ENCODE assay signal across 12 cellular contexts in genomic region chr15:31024330-31024729, GRCh38. TPM values are rescaled to one million over a fixed set of nuclear protein-coding genes. Genes with fewer than 3 reads are reported as not detected.
DNase-seq lines count a peak whose midpoint lies in the region; ATAC-seq and TF ChIP-seq lines count a peak whose summit lies in the region.
"Had no signal": no experiment of that assay in that cellular context is flagged by ENCODE, and none has a peak within 500 bp of the region (broad histone marks: within the 10 kb centered on the region; RNA-seq: fewer than 3 reads in every experiment).

No MANE protein-coding gene starts in this region.

- H2AFZ ChIP-seq in mesenchymal stem cell (ENCODE audit: low read depth, low read length), result peak overlapping the region; percentile 3

- peaks cover 9% of the 10 kb centered on the region for H3K4me1 ChIP-seq in ectodermal cell (ENCODE audit: control insufficient read depth, insufficient read depth, low read length)
- H3K4me1 ChIP-seq in mesenchymal stem cell (ENCODE audit: control insufficient read depth, insufficient read depth, low read depth, low read length), result peaks cover 20% of the 10 kb centered on the region
- H3K4me1 ChIP-seq: breast epithelium had no signal

- H3K4ac ChIP-seq in mesenchymal stem cell (ENCODE audit: low read depth in 1 of 2, low read length in 2 of 2), result no peak overlapping the region

- no peak overlapping the region for H2BK120ac ChIP-seq in mesenchymal stem cell (ENCODE audit: low read depth, low read length)

- no peak overlapping the region for H2AK5ac ChIP-seq in mesenchymal stem cell (ENCODE audit: low read length, severe bottlenecking)

- peak overlapping the region; percentile 13 for H3K27ac ChIP-seq in ectodermal cell (ENCODE audit: insufficient read depth, low read depth, low read length, poor library complexity, severe bottlenecking)
- H3K27ac ChIP-seq in mesenchymal stem cell (ENCODE audit: low read length, poor library complexity, severe bottlenecking), result peak overlapping the region; percentile 94
- H3K27ac ChIP-seq: breast epithelium had no signal

- no peaks in the 10 kb centered on the region for H3K36me3 ChIP-seq in ectodermal cell (ENCODE audit: control insufficient read depth, insufficient read depth, low read length)
- no peaks in the 10 kb centered on the region for H3K36me3 ChIP-seq in mesenchymal stem cell (ENCODE audit: control insufficient read depth in 1 of 2, insufficient read depth in 2 of 2, low read depth in 1 of 2, low read length in 2 of 2)
- H3K36me3 ChIP-seq: breast epithelium had no signal

- TF ChIP-seq RAD21 in Ishikawa (IDR thresholded peaks at IDR 0.05; ENCODE audit: low read depth), result no peak

- no peak overlapping the region for H4K8ac ChIP-seq in mesenchymal stem cell (ENCODE audit: low read length)

- H3K9me3 ChIP-seq in ectodermal cell (ENCODE audit: control insufficient read depth, low read length) (no peaks in the 10 kb centered on the region), mesenchymal stem cell (ENCODE audit: control insufficient read depth, low read length) (no peaks in the 10 kb centered on the region)
- H3K9me3 ChIP-seq: breast epithelium had no signal

- 40 to 49% methylated on average over 4 of the region's 5 CpGs for WGBS in ectodermal cell, 2 experiments
- WGBS in mesenchymal stem cell, result 0% methylated on average over 4 of the region's 5 CpGs

- no peak for ATAC-seq in GM18517 (IDR thresholded peaks at IDR 0.05; ENCODE audit: unreplicated experiment)
- ATAC-seq: CD8-positive, alpha-beta T cell had no signal

- H2BK12ac ChIP-seq in mesenchymal stem cell (ENCODE audit: low read length in 2 of 2), result no peak overlapping the region

- H3K27me3 ChIP-seq in ectodermal cell (ENCODE audit: control insufficient read depth, insufficient read depth, low read length, poor library complexity, severe bottlenecking) (no peaks in the 10 kb centered on the region), mesenchymal stem cell (ENCODE audit: control insufficient read depth in 1 of 2, insufficient read depth in 1 of 2, low read length in 2 of 2) (no peaks in the 10 kb centered on the region)
- H3K27me3 ChIP-seq: breast epithelium had no signal

- H2BK15ac ChIP-seq in mesenchymal stem cell (ENCODE audit: low read depth, poor library complexity, severe bottlenecking), result no peak overlapping the region

- H3K79me1 ChIP-seq in mesenchymal stem cell (replicated peaks; ENCODE audit: low read length, poor library complexity, severe bottlenecking), result no peaks in the 10 kb centered on the region

- H3K23ac ChIP-seq in mesenchymal stem cell (ENCODE audit: low read length in 2 of 2), result no peak overlapping the region

- DNase-seq in AG08396 (ENCODE audit: low spot score) (peak; percentile 85), mesenchymal stem cell (peak; percentile 53), NCI-H2196 (lab: John Stamatoyannopoulos, UW; ENCODE audit: unreplicated experiment) (no peak), middle frontal gyrus (ENCODE audit: extremely low spot score, low spot score) (no peak), cerebellar nuclear complex (lab: John Stamatoyannopoulos, UW) (no peak)
- DNase-seq: activated B cell treated with CpG ODN at 0.5 μM for 24 hours; CD8-positive, alpha-beta T cell; NCI-H69 had no signal

- no peak overlapping the region for H3K9ac ChIP-seq in mesenchymal stem cell (ENCODE audit: low read length)

- H2BK5ac ChIP-seq in mesenchymal stem cell (ENCODE audit: low read depth, low read length, poor library complexity, severe bottlenecking), result no peak overlapping the region

- no peak overlapping the region for H4K91ac ChIP-seq in mesenchymal stem cell (ENCODE audit: low read length)

- peak overlapping the region; percentile 39 for H3K4me2 ChIP-seq in mesenchymal stem cell (ENCODE audit: low read length, poor library complexity, severe bottlenecking)

- H3K18ac ChIP-seq in mesenchymal stem cell (ENCODE audit: low read depth in 1 of 2, low read length in 2 of 2), result no peak overlapping the region

- no peak overlapping the region for H3K14ac ChIP-seq in mesenchymal stem cell (ENCODE audit: low read length in 2 of 2)

- no peak for TF ChIP-seq EP300 in Ishikawa (IDR thresholded peaks at IDR 0.05; ENCODE audit: borderline replicate concordance)

- no peak overlapping the region for H3K4me3 ChIP-seq in ectodermal cell (ENCODE audit: insufficient read depth, low read depth, low read length)
- H3K4me3 ChIP-seq in mesenchymal stem cell (ENCODE audit: insufficient read depth in 1 of 2, low read depth in 1 of 2, low read length in 2 of 2), result no peak overlapping the region
- H3K4me3 ChIP-seq: breast epithelium had no signal

TF ChIP-seq in Ishikawa, 13 proteins besides CTCF, POLR2A, EP300 and RAD21:
- no peak for TF ChIP-seq YY1 (IDR thresholded peaks at IDR 0.05; ENCODE audit: low read depth)
- TF ChIP-seq TAF1 (IDR thresholded peaks at IDR 0.05; ENCODE audit: low read depth), result no peak
- peak; percentile 37; the same call in 1 of the 2 replicates for TF ChIP-seq MAX (IDR thresholded peaks at IDR 0.05)
- peak; percentile 94 for TF ChIP-seq TEAD4 (IDR thresholded peaks at IDR 0.05)

RNA-seq across cellular contexts. Expression of gene MTMR10, which starts 32.9 kb away (rescaled TPM):
- polyA plus RNA-seq in ectodermal cell (2013, experiment 1 of 4), result 13.0 TPM
- 15.0 TPM for polyA plus RNA-seq in ectodermal cell (2013, experiment 2 of 4)
- polyA plus RNA-seq in ectodermal cell (2013, experiment 3 of 4), result 9.9 TPM
- polyA plus RNA-seq in ectodermal cell (2013, experiment 4 of 4), result 13.1 TPM
- 6.6 TPM for polyA plus RNA-seq in mesenchymal stem cell (2013, experiment 1 of 2)
- polyA plus RNA-seq in mesenchymal stem cell (2013, experiment 2 of 2), result 6.7 TPM

Comparison
In these comparisons a context has a peak if more than half of its experiments do, and no peak if none do; other contexts are left out.
1. DNase-seq: peak in AG08396 (single experiment) and mesenchymal stem cell (single experiment); none in NCI-H2196 (single experiment), middle frontal gyrus (single experiment) and cerebellar nuclear complex (0 of 2).